In genomic region chr12:47075192-47076084, GRCh38 we compare ENCODE assay signal across 22 cellular contexts. TPM values are rescaled to one million over a fixed set of nuclear protein-coding genes. Genes with fewer than 3 reads are reported as not detected.
DNase-seq lines count a peak whose midpoint lies in the region; ATAC-seq, FAIRE-seq and TF ChIP-seq lines count a peak whose summit lies in the region.
"Had no signal": no experiment of that assay in that cellular context is flagged by ENCODE, and none has a peak within 500 bp of the region (broad histone marks: within the 10 kb centered on the region; RNA-seq: fewer than 3 reads in every experiment).

No MANE protein-coding gene starts in this region.

- H3K27ac ChIP-seq in RWPE2 (ENCODE audit: poor library complexity, severe bottlenecking) (peak overlapping the region; percentile 99), sigmoid colon (peak overlapping the region in 3 of 4 donors; percentile 96 to 99 (median 97)), tibial nerve (no peak overlapping the region), right lobe of liver (no peak overlapping the region)

- intact Hi-C loops in sigmoid colon (cut with DNase I): no loop called here
- intact Hi-C loops in right lobe of liver (cut with DNase I): no loop called here

- no peak for DNase-seq in RWPE2 (ENCODE audit: low spot score)
- peak; percentile 61 for DNase-seq in cerebellar cortex (ENCODE audit: low spot score)
- no peak for DNase-seq in sigmoid colon
- no peak for DNase-seq in tibial nerve (ENCODE audit: low spot score in 2 of 2)
- DNase-seq in amygdala (lab: John Stamatoyannopoulos, UW): no peak
- DNase-seq in right lobe of liver: no peak
- DNase-seq: CD4-positive, alpha-beta T cell; DMS79 treated with DMSO at 0.1 percent for 48 hours; GDM1; KG1; NCI-H1048; NCI-H1436 treated with DMSO at 0.1 percent for 48 hours; NCI-H2029 treated with DMSO at 0.1 percent for 48 hours; NCI-H510A; NCI-H82; Right ventricle myocardium superior; SK-N-SH had no signal

- no peak for ATAC-seq in RWPE2 (ENCODE audit: low read depth)
- ATAC-seq in GM18861 (IDR thresholded peaks at IDR 0.05; ENCODE audit: unreplicated experiment): no peak
- ATAC-seq in right lobe of liver: no peak
- ATAC-seq: GM12878, Panc1 had no signal

- H3K27me3 ChIP-seq in RWPE2 (ENCODE audit: insufficient read depth, poor library complexity, severe bottlenecking): no peaks in the 10 kb centered on the region
- no peaks in the 10 kb centered on the region for H3K27me3 ChIP-seq in sigmoid colon
- H3K27me3 ChIP-seq in tibial nerve: no peaks in the 10 kb centered on the region
- H3K27me3 ChIP-seq in right lobe of liver: no peaks in the 10 kb centered on the region

- WGBS in sigmoid colon, 2 donors: 92 to 93% methylated on average over 7 of the region's 7 CpGs
- WGBS in tibial nerve, 2 donors: 83 to 85% methylated on average over 7 of the region's 7 CpGs
- WGBS in right lobe of liver (ENCODE audit: insufficient coverage, low coverage, low lambda C conversion rate, missing lambda C conversion rate): 69% methylated on average over 4 of the region's 7 CpGs

- peak; percentile 64 for FAIRE-seq in G401.6 (lab: Jason Lieb, UNC)
- FAIRE-seq: GM12878, H1 had no signal

- peaks cover 30% of the 10 kb centered on the region for H3K36me3 ChIP-seq in RWPE2 (ENCODE audit: low read depth)
- H3K36me3 ChIP-seq in sigmoid colon: no peaks in the 10 kb centered on the region
- H3K36me3 ChIP-seq in tibial nerve: no peaks in the 10 kb centered on the region
- no peaks in the 10 kb centered on the region for H3K36me3 ChIP-seq in right lobe of liver

- H3K4me1 ChIP-seq in RWPE2 (ENCODE audit: insufficient read depth, poor library complexity, severe bottlenecking): peaks cover 23% of the 10 kb centered on the region
- peaks cover 0 to 29% (median 10%) of the 10 kb centered on the region in 4 donors for H3K4me1 ChIP-seq in sigmoid colon
- H3K4me1 ChIP-seq in tibial nerve: peaks cover 0 to 13% (median 5%) of the 10 kb centered on the region in 4 donors
- H3K4me1 ChIP-seq in right lobe of liver: peaks cover 0 to 5% (median 2%) of the 10 kb centered on the region in 4 donors

- no peak overlapping the region for H3K4me3 ChIP-seq in RWPE2 (ENCODE audit: severe bottlenecking)
- H3K4me3 ChIP-seq in sigmoid colon: peak overlapping the region in 2 of 4 donors; percentile 89 to 93
- no peak overlapping the region for H3K4me3 ChIP-seq in tibial nerve
- no peak overlapping the region for H3K4me3 ChIP-seq in right lobe of liver
- H3K4me3 ChIP-seq: GM12878 had no signal

- no peak for TF ChIP-seq POLR2A in sigmoid colon (IDR thresholded peaks at IDR 0.05)
- TF ChIP-seq POLR2A in tibial nerve (IDR thresholded peaks at IDR 0.05): no peak
- TF ChIP-seq POLR2A in right lobe of liver (IDR thresholded peaks at IDR 0.05): no peak

- no peak for TF ChIP-seq CTCF in RWPE2 (IDR thresholded peaks at IDR 0.05; ENCODE audit: poor library complexity, severe bottlenecking)
- TF ChIP-seq CTCF in sigmoid colon (IDR thresholded peaks at IDR 0.05): no peak
- no peak for TF ChIP-seq CTCF in tibial nerve (IDR thresholded peaks at IDR 0.05)
- no peak for TF ChIP-seq CTCF in right lobe of liver (IDR thresholded peaks at IDR 0.05)

- TF ChIP-seq EP300 in sigmoid colon (IDR thresholded peaks at IDR 0.05) (no peak), tibial nerve (IDR thresholded peaks at IDR 0.05) (no peak)

- H3K9me3 ChIP-seq in RWPE2 (ENCODE audit: severe bottlenecking) (no peaks in the 10 kb centered on the region), sigmoid colon (no peaks in the 10 kb centered on the region), tibial nerve (no peaks in the 10 kb centered on the region), right lobe of liver (no peaks in the 10 kb centered on the region)
- H3K9me3 ChIP-seq: SK-N-SH had no signal

RNA-seq across cellular contexts. Expression of gene PCED1B, which starts 4.0 kb away (rescaled TPM):
- total RNA-seq in sigmoid colon (10 to 100 TPM in 1 of 4 donors, 1 to 10 TPM in 3; 3.0 to 11.9 (median 7.3) TPM), tibial nerve (1 to 10 TPM in 2 of 4 donors, under 1 TPM in 1, not detected in 1; 0.90 to 2.9 (median 2.2) TPM), right lobe of liver (1 to 10 TPM in 3 of 6 experiments, under 1 TPM in 3; 0.62 to 3.0 (median 1.1) TPM)
- 1 to 10 TPM; 1.2 to 5.8 (median 1.8) TPM for polyA plus RNA-seq in sigmoid colon

RNA-seq across cellular contexts. Expression of gene AMIGO2, which starts 4.3 kb away (rescaled TPM):
- total RNA-seq in sigmoid colon: 10 to 100 TPM; 33.2 to 68.1 (median 60.5) TPM
- polyA plus RNA-seq in sigmoid colon: 1 to 10 TPM in 2 of 3 donors, under 1 TPM in 1; 0.46 to 5.3 (median 2.4) TPM
- total RNA-seq in tibial nerve: 1 to 10 TPM; 1.7 to 6.6 (median 3.1) TPM
- total RNA-seq in right lobe of liver: 1 to 10 TPM in 5 of 6 experiments, under 1 TPM in 1; 0.88 to 4.3 (median 1.9) TPM

Comparison
In these comparisons a context has a peak if more than half of its experiments do, and no peak if none do; other contexts are left out.
1. H3K27ac ChIP-seq: peak in RWPE2 (single experiment) and sigmoid colon (3 of 4); none in tibial nerve (0 of 4) and right lobe of liver (0 of 3).
2. RNA of gene AMIGO2, which starts 4.3 kb away (total RNA-seq): 33.2 to 68.1 TPM in sigmoid colon; 1.7 to 6.6 TPM in tibial nerve and 0.88 to 4.3 TPM in right lobe of liver; every median in the first group is over 4 times any median in the second.